22 cellular contexts compared by ENCODE assay signal in genomic region chr12:53836119-53836655, GRCh38.
DNase-seq lines count a peak whose midpoint lies in the region; ATAC-seq and TF ChIP-seq lines count a peak whose summit lies in the region.
"Had no signal": no experiment of that assay in that cellular context is flagged by ENCODE, and none has a peak within 500 bp of the region (broad histone marks: within the 10 kb centered on the region; RNA-seq: fewer than 3 reads in every experiment).

No MANE protein-coding gene starts in this region.

- WGBS in trophoblast cell (ENCODE audit: extremely low coverage, insufficient coverage, insufficient read length): no CpG with 5 or more reads among the region's 5 CpGs

- DNase-seq in Panc1 (ENCODE audit: low read depth, low spot score) (no peak), trophoblast cell (peak; percentile 4 to 59), GM13977 (ENCODE audit: low spot score) (no peak)
- DNase-seq: 8988T; ACHN; AML-193; BE2C; Calu3; CD4-positive, alpha-beta memory T cell; COR-L47; DND-41; H9; HFFc6 had no signal

- BruUV-seq in Panc1 (replicated peaks; lab: Mats Ljungman, UMichigan): no TSS peak

- H3K4me2 ChIP-seq in Loucy (ENCODE audit: low read depth, low read length, poor library complexity, severe bottlenecking) (peak overlapping the region; percentile 30), trophoblast cell (ENCODE audit: low read length) (no peak overlapping the region)
- H3K4me2 ChIP-seq: A549; BLaER1 treated with 17β-estradiol and CSF1 and Interleukin-3, amounts not matched to agents 10 nM and 100 nM; GM23338 had no signal

- H4K8ac ChIP-seq in trophoblast cell (ENCODE audit: low read depth, low read length): no peak overlapping the region

- no peak overlapping the region for H3K14ac ChIP-seq in trophoblast cell (ENCODE audit: low read length)

- H3K79me2 ChIP-seq in Loucy (ENCODE audit: insufficient read depth, low read length) (no peaks in the 10 kb centered on the region), trophoblast cell (ENCODE audit: control insufficient read depth, insufficient read depth, low read length, poor library complexity) (no peaks in the 10 kb centered on the region)

- H3K4me3 ChIP-seq in Loucy (ENCODE audit: low read length, poor library complexity, severe bottlenecking) (no peak overlapping the region), Panc1 (ENCODE audit: low read depth in 2 of 2, low read length in 2 of 2) (no peak overlapping the region), trophoblast cell (ENCODE audit: low read depth, low read length) (no peak overlapping the region)
- H3K4me3 ChIP-seq: A549; BLaER1 treated with 17β-estradiol and CSF1 and Interleukin-3, amounts not matched to agents 10 nM and 100 nM; GM12878; GM23338 had no signal

- POLR2A ChIA-PET in Panc1 (lab: Charles Lee): interaction anchor here (0.7 kb wide), 1 partner anchor 50 kb away, joined by 3 read pairs; no protein-coding TSS in a partner anchor

- H4K20me1 ChIP-seq in Loucy (ENCODE audit: insufficient read depth, low read length, poor library complexity, severe bottlenecking): no peaks in the 10 kb centered on the region
- H4K20me1 ChIP-seq: BLaER1 treated with 17β-estradiol and CSF1 and Interleukin-3, amounts not matched to agents 10 nM and 100 nM had no signal

- H2BK12ac ChIP-seq in trophoblast cell (ENCODE audit: low read length): no peak overlapping the region

- H3F3A ChIP-seq in Loucy (ENCODE audit: low read depth): no peaks in the 10 kb centered on the region

- no peak overlapping the region for H3K4ac ChIP-seq in trophoblast cell (ENCODE audit: low read depth, low read length)

- no peak overlapping the region for H4K91ac ChIP-seq in trophoblast cell (ENCODE audit: low read depth, low read length)

- CTCF ChIA-PET in Panc1 (lab: Charles Lee): no interaction called here

- H3K4me1 ChIP-seq in Loucy (ENCODE audit: insufficient read depth, low read length, poor library complexity, severe bottlenecking) (peaks cover 26% of the 10 kb centered on the region), Panc1 (ENCODE audit: control insufficient read depth, insufficient read depth, low read length) (peaks cover 17% of the 10 kb centered on the region), trophoblast cell (ENCODE audit: control insufficient read depth in 1 of 2, insufficient read depth in 2 of 2, low read length in 2 of 2) (peaks cover 0 to 2% of the 10 kb centered on the region in 2 experiments)
- H3K4me1 ChIP-seq: A549; BE2C; BLaER1 treated with 17β-estradiol and CSF1 and Interleukin-3, amounts not matched to agents 10 nM and 100 nM had no signal

- no peaks in the 10 kb centered on the region for H3K36me3 ChIP-seq in Loucy (ENCODE audit: insufficient read depth, low read length)
- no peaks in the 10 kb centered on the region for H3K36me3 ChIP-seq in Panc1 (ENCODE audit: control insufficient read depth, insufficient read depth, low read length)
- H3K36me3 ChIP-seq in trophoblast cell (ENCODE audit: control insufficient read depth in 1 of 2, insufficient read depth in 2 of 2, low read length in 2 of 2): no peaks in the 10 kb centered on the region
- H3K36me3 ChIP-seq: BE2C; BLaER1 treated with 17β-estradiol and CSF1 and Interleukin-3, amounts not matched to agents 10 nM and 100 nM had no signal

- TF ChIP-seq CTCF in C4-2B (conservative IDR thresholded peaks at IDR 0.05) (no peak), Loucy (conservative IDR thresholded peaks at IDR 0.05; ENCODE audit: low read length) (no peak), Panc1 (IDR thresholded peaks at IDR 0.05) (no peak), GM13977 (IDR thresholded peaks at IDR 0.05; ENCODE audit: extremely low read depth, insufficient read depth, missing control alignments) (no peak)

- no peak for ATAC-seq in Panc1
- ATAC-seq in HG03108 (IDR thresholded peaks at IDR 0.05; ENCODE audit: unreplicated experiment): no peak
- no peak for ATAC-seq in HG03095 (IDR thresholded peaks at IDR 0.05; ENCODE audit: unreplicated experiment)
- ATAC-seq: A549, GM12878, GM23338, HCT116 had no signal

- no peaks in the 10 kb centered on the region for H3K79me1 ChIP-seq in trophoblast cell (ENCODE audit: low read length)

- no peak overlapping the region for H3K18ac ChIP-seq in trophoblast cell (ENCODE audit: low read length)

- H2AK5ac ChIP-seq in trophoblast cell (ENCODE audit: low read length): no peak overlapping the region

- H2AFZ ChIP-seq in Loucy (ENCODE audit: low read length): no peak overlapping the region
- H2AFZ ChIP-seq in trophoblast cell (ENCODE audit: insufficient read depth, low read length, poor library complexity): no peak overlapping the region
- H2AFZ ChIP-seq: GM23338 had no signal

- H3K9ac ChIP-seq in Loucy (ENCODE audit: low read depth, low read length, poor library complexity, severe bottlenecking): no peak overlapping the region
- H3K9ac ChIP-seq in trophoblast cell (ENCODE audit: low read length): no peak overlapping the region
- H3K9ac ChIP-seq: BLaER1 treated with 17β-estradiol and CSF1 and Interleukin-3, amounts not matched to agents 10 nM and 100 nM had no signal

- H3K27ac ChIP-seq in C4-2B (peak overlapping the region; percentile 14; the same call in 1 of the 2 replicates), Panc1 (ENCODE audit: low read length) (peak overlapping the region; percentile 81), trophoblast cell (ENCODE audit: low read depth, low read length) (no peak overlapping the region)
- H3K27ac ChIP-seq: A549; BLaER1 treated with 17β-estradiol and CSF1 and Interleukin-3, amounts not matched to agents 10 nM and 100 nM had no signal

- no peaks in the 10 kb centered on the region for H3K9me2 ChIP-seq in Loucy (replicated peaks; ENCODE audit: low read depth, low read length)

- H3K23ac ChIP-seq in trophoblast cell (ENCODE audit: low read length): no peak overlapping the region

- intact Hi-C loops in Panc1 (cut with micrococcal nuclease; ENCODE audit: unreplicated experiment): no loop called here

- H3K9me3 ChIP-seq in Loucy (ENCODE audit: insufficient read depth, low read depth, low read length) (no peaks in the 10 kb centered on the region), Panc1 (ENCODE audit: control insufficient read depth, insufficient read depth, low read depth, low read length) (no peaks in the 10 kb centered on the region), trophoblast cell (ENCODE audit: insufficient read depth, low read depth, low read length) (no peaks in the 10 kb centered on the region)
- H3K9me3 ChIP-seq: BE2C; BLaER1 treated with 17β-estradiol and CSF1 and Interleukin-3, amounts not matched to agents 10 nM and 100 nM had no signal

- no peak overlapping the region for H4K12ac ChIP-seq in trophoblast cell (ENCODE audit: low read depth, low read length)

- H2BK5ac ChIP-seq in trophoblast cell (ENCODE audit: low read depth, low read length, poor library complexity): no peak overlapping the region

- H2BK120ac ChIP-seq in trophoblast cell (ENCODE audit: insufficient read depth, low read length, poor library complexity): no peak overlapping the region

- no peaks in the 10 kb centered on the region for H3K27me3 ChIP-seq in Loucy (ENCODE audit: insufficient read depth, low read length, poor library complexity, severe bottlenecking)
- no peaks in the 10 kb centered on the region for H3K27me3 ChIP-seq in Panc1 (ENCODE audit: control insufficient read depth, insufficient read depth, low read length)
- no peaks in the 10 kb centered on the region for H3K27me3 ChIP-seq in trophoblast cell (ENCODE audit: insufficient read depth, low read length)

- in situ Hi-C loops in Panc1 (cut with HindIII; ENCODE audit: low pct_unique_long_range_greater_than_20kb, low sequenced_read_pairs): no loop called here
- in situ Hi-C loops in GM13977 (cut with MboI; ENCODE audit: low pct_unique_long_range_greater_than_20kb, low sequenced_read_pairs, unreplicated experiment): no loop called here

Comparison
In these comparisons a context has a peak if more than half of its experiments do, and no peak if none do; other contexts are left out.
1. DNase-seq: peak in trophoblast cell (2 of 2); none in Panc1 (single experiment) and GM13977 (single experiment).